Comparison of ENCODE assay signal across 24 cellular contexts in genomic region chr3:181660337-181660736, GRCh38.
"Had no signal": no experiment of that assay in that cellular context is flagged by ENCODE, and none has a peak within 500 bp of the region (broad histone marks: within the 10 kb centered on the region; RNA-seq: fewer than 3 reads in every experiment).

No MANE protein-coding gene starts in this region.

- DNase-seq: activated CD4-positive, alpha-beta memory T cell treated with anti-CD3 and anti-CD28 coated beads for 36 hours; activated CD4-positive, alpha-beta T cell treated with anti-CD3 and anti-CD28 coated beads, Interleukin-2, amount 10 ng/mL, durations not matched to agents 7 days and 5 days; activated CD4-positive, CD25-positive, alpha-beta regulatory T cell; activated CD8-positive, alpha-beta memory T cell treated with anti-CD3 and anti-CD28 coated beads for 24 hours; activated effector memory CD4-positive, alpha-beta T cell treated with anti-CD3 and anti-CD28 coated beads, Interleukin-2, amount 50 U/mL, for 16 hours; activated naive CD4-positive, alpha-beta T cell treated with anti-CD3 and anti-CD28 coated beads for 36 hours; activated T-cell treated with anti-CD3 and anti-CD28 coated beads, Interleukin-2, amount 50 U/mL, for 4 hours; amygdala; cerebellar nuclear complex; Karpas-422; MM.1S; NCI-H1105; NCI-H1436; NCI-H1694 treated with DMSO at 0.1 percent for 48 hours; NCI-H2081 treated with DMSO at 0.1 percent for 48 hours; NCI-H2171 treated with DMSO at 0.1 percent for 48 hours; NCI-H226; NCI-H524 treated with DMSO at 0.1 percent for 48 hours; PC-9; SHP77 treated with DMSO at 0.1 percent for 48 hours; T-cell; T-helper 2 cell; T1000 had no signal

- ATAC-seq: activated T-cell treated with anti-CD3 and anti-CD28 coated beads, Interleukin-2, amount 50 U/mL, for 4 hours; K562; T-cell had no signal
